13 cellular contexts compared by ENCODE assay signal in genomic region chrX:65932173-65933084, GRCh38.
DNase-seq lines count a peak whose midpoint lies in the region; ATAC-seq, FAIRE-seq and TF ChIP-seq lines count a peak whose summit lies in the region.
"Had no signal": no experiment of that assay in that cellular context is flagged by ENCODE, and none has a peak within 500 bp of the region (broad histone marks: within the 10 kb centered on the region; RNA-seq: fewer than 3 reads in every experiment).

No MANE protein-coding gene starts in this region.

- peak overlapping the region; percentile 20; the same call in 1 of the 2 replicates for H3K4me2 ChIP-seq in OCI-LY3 (ENCODE audit: low read length)

- H3K4me1 ChIP-seq in OCI-LY3 (ENCODE audit: low read length) = no peaks in the 10 kb centered on the region

- no peak overlapping the region for H3K4me3 Mint-ChIP-seq in activated CD8-positive, alpha-beta memory T cell treated with anti-CD3 and anti-CD28 coated beads, Interleukin-2, amount 10 ng/mL, durations not matched to agents 7 days and 5 days
- H3K4me3 Mint-ChIP-seq: B cell; naive thymus-derived CD4-positive, alpha-beta T cell had no signal

- peaks cover 16% of the 10 kb centered on the region for H3K36me3 Mint-ChIP-seq in activated CD8-positive, alpha-beta memory T cell treated with anti-CD3 and anti-CD28 coated beads, Interleukin-2, amount 10 ng/mL, durations not matched to agents 7 days and 5 days

- H3K36me3 ChIP-seq in OCI-LY3 (replicated peaks; ENCODE audit: low read depth, low read length) = no peaks in the 10 kb centered on the region

- ATAC-seq in activated CD8-positive, alpha-beta memory T cell treated with anti-CD3 and anti-CD28 coated beads, Interleukin-2, amount 10 ng/mL, durations not matched to agents 7 days and 5 days = no peak
- ATAC-seq in GM21576 (IDR thresholded peaks at IDR 0.05; ENCODE audit: unreplicated experiment) (no peak), HG03442 (IDR thresholded peaks at IDR 0.05; ENCODE audit: unreplicated experiment) (no peak), HG03135 (IDR thresholded peaks at IDR 0.05; ENCODE audit: unreplicated experiment) (no peak)
- ATAC-seq: naive thymus-derived CD4-positive, alpha-beta T cell had no signal

- H3K27ac Mint-ChIP-seq in activated CD8-positive, alpha-beta memory T cell treated with anti-CD3 and anti-CD28 coated beads, Interleukin-2, amount 10 ng/mL, durations not matched to agents 7 days and 5 days = no peak overlapping the region
- H3K27ac Mint-ChIP-seq: B cell had no signal

- FAIRE-seq in colon (lab: Jason Lieb, UNC) = peak; percentile 92
- FAIRE-seq: H54 had no signal

- peak; percentile 66 for TF ChIP-seq CTCF in OCI-LY3 (IDR thresholded peaks at IDR 0.05; ENCODE audit: low read depth, low read length)

- no peaks in the 10 kb centered on the region for H3K27me3 Mint-ChIP-seq in activated CD8-positive, alpha-beta memory T cell treated with anti-CD3 and anti-CD28 coated beads, Interleukin-2, amount 10 ng/mL, durations not matched to agents 7 days and 5 days
- H3K27me3 Mint-ChIP-seq: B cell; naive thymus-derived CD4-positive, alpha-beta T cell had no signal

- CTCF ChIA-PET in activated CD8-positive, alpha-beta memory T cell treated with anti-CD3 and anti-CD28 coated beads, Interleukin-2, amount 10 ng/mL, durations not matched to agents 7 days and 5 days (lab: Charles Lee) = no interaction called here

- no peaks in the 10 kb centered on the region for H4K20me1 ChIP-seq in OCI-LY3 (ENCODE audit: insufficient read depth, low read length)

- no peaks in the 10 kb centered on the region for H3K79me2 ChIP-seq in OCI-LY3 (ENCODE audit: low read length)

- H3K27ac ChIP-seq in OCI-LY3 (ENCODE audit: low read length) = no peak overlapping the region

- no peaks in the 10 kb centered on the region for H3K27me3 ChIP-seq in OCI-LY3 (ENCODE audit: low read depth, low read length)

- peaks cover 10% of the 10 kb centered on the region for H3K4me1 Mint-ChIP-seq in activated CD8-positive, alpha-beta memory T cell treated with anti-CD3 and anti-CD28 coated beads, Interleukin-2, amount 10 ng/mL, durations not matched to agents 7 days and 5 days

- H2AFZ ChIP-seq in OCI-LY3 (ENCODE audit: low read depth, low read length) = no peak overlapping the region; the same call in 1 of the 2 replicates

- H3K4me3 ChIP-seq in OCI-LY3 (ENCODE audit: low read length) = no peak overlapping the region

- no peaks in the 10 kb centered on the region for H3K9me3 ChIP-seq in OCI-LY3 (ENCODE audit: insufficient read depth, low read length)

- H3K9ac ChIP-seq in OCI-LY3 (ENCODE audit: low read length) = no peak overlapping the region

- H3K9me3 Mint-ChIP-seq in activated CD8-positive, alpha-beta memory T cell treated with anti-CD3 and anti-CD28 coated beads, Interleukin-2, amount 10 ng/mL, durations not matched to agents 7 days and 5 days (ENCODE audit: low read depth) = peaks cover 7% of the 10 kb centered on the region

- DNase-seq in activated CD8-positive, alpha-beta memory T cell treated with anti-CD3 and anti-CD28 coated beads, Interleukin-2, amount 10 ng/mL, durations not matched to agents 7 days and 5 days = peak; percentile 47
- DNase-seq in activated CD8-positive, alpha-beta memory T cell treated with anti-CD3 and anti-CD28 coated beads, Interleukin-2, amount 50 U/mL, for 4 hours = no peak
- DNase-seq in stimulated activated CD4-positive, alpha-beta T cell treated with anti-CD3 and anti-CD28 coated beads, Interleukin-4, amount 100 ng/mL, for 24 hours = peak; percentile 52
- DNase-seq: glutamatergic neuron; naive thymus-derived CD4-positive, alpha-beta T cell; NCI-H524 had no signal
